In the genomic region with DNA sequence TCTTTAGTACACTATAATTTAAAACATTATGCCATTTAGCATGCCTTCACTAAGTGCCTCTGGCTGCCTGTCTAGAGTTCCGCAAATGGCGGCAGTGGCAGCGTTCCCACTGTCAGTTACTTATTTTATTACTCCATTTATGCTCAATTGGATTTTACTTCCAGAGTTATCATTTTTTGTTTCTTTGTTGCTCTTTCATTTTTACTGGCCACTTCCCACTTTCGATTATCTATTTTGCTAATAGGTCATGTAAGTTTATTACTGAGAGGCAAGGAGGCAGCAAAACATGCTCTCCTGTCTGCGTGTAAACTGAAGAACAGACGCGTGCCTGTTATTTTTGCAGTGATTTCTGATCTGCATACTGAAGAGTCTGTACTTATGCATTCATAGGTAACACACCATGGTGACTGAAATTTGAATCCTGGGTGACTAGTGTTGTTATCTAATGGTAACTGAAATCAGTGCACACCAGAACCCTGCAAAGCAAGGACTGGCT, we compare ENCODE assay signal across 1 cellular context.
A peak's percentile ranks its signal among the peaks of the same experiment; 100 is the strongest.
TF ChIP-seq lines count a peak whose summit lies in the region.

No MANE protein-coding gene starts in this region.

TF ChIP-seq in HepG2, 621 proteins besides CTCF, POLR2A, EP300 and RAD21:
- TF ChIP-seq GMEB2 (CRISPR knock-in tag; IDR thresholded peaks at IDR 0.05; ENCODE audit: low read depth) (no peak), RBM22 (optimal IDR thresholded peaks at IDR 0.05; ENCODE audit: low read length) (peak; percentile 29), HCFC1 (IDR thresholded peaks at IDR 0.05; ENCODE audit: low read depth, low read length) (no peak), ZNF143 (CRISPR knock-in tag; IDR thresholded peaks at IDR 0.05) (no peak), SATB2 (CRISPR knock-in tag; IDR thresholded peaks at IDR 0.05) (no peak)
